Comparison of ENCODE assay signal across 21 cellular contexts in the genomic region with DNA sequence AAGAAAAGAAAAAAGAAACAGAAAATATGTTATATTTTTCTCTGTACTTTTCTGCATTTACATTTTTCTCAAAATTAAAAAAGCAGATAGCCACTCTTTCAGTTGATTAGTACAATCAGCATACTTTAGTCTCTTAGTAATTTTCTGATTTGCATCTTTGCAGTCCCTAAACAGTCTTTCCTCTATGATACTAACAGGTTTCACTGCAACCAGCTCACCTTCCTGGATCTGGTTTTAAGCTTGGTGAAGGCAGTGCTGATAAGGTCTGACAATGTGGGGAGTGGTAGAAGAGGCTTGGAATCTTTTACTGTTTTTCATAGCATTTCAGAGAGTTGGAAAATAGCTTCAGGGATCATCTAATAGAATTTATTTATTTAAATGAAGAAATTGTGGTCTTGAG.
"Had no signal": no experiment of that assay in that cellular context is flagged by ENCODE, and none has a peak within 500 bp of the region (broad histone marks: within the 10 kb centered on the region; RNA-seq: fewer than 3 reads in every experiment).

No MANE protein-coding gene starts in this region.

- ATAC-seq: activated naive CD8-positive, alpha-beta T cell treated with anti-CD3 and anti-CD28 coated beads, Interleukin-2, amount 50 U/mL, for 24 hours; gastroesophageal sphincter; heart left ventricle; left cardiac atrium; pancreas; right cardiac atrium; stimulated activated naive CD8-positive, alpha-beta T cell treated with anti-CD3 and anti-CD28 coated beads, Interleukin-15, amount 100 ng/mL, for 72 hours had no signal

- DNase-seq: activated CD4-positive, alpha-beta T cell treated with anti-CD3 and anti-CD28 coated beads for 4 hours; activated CD4-positive, alpha-beta T cell treated with anti-CD3 and anti-CD28 coated beads, Interleukin-2, amount 50 U/mL, for 48 hours; activated CD4-positive, CD25-positive, alpha-beta regulatory T cell; activated effector memory CD4-positive, alpha-beta T cell treated with Interleukin-2 at 50 U/mL for 16 hours; activated naive CD4-positive, alpha-beta T cell treated with anti-CD3 and anti-CD28 coated beads, Interleukin-2, amount 50 U/mL, for 16 hours; activated naive CD8-positive, alpha-beta T cell treated with anti-CD3 and anti-CD28 coated beads, Interleukin-2, amount 50 U/mL, for 24 hours; activated T-cell treated with anti-CD3 and anti-CD28 coated beads, Interleukin-2, amount 50 U/mL, for 48 hours; cortex of kidney; heart left ventricle; islet precursor cell; left cardiac atrium; nephron progenitor cell; pancreas; right cardiac atrium; stimulated activated CD4-positive, alpha-beta T cell treated with anti-CD3 and anti-CD28 coated beads, Interleukin-12 subunit alpha, Interleukin-12 subunit beta, amount 100 ng/mL, for 4 hours; stimulated activated naive CD8-positive, alpha-beta T cell treated with anti-CD3 and anti-CD28 coated beads, Interleukin-15, amount 100 ng/mL, for 72 hours; T-helper 9 cell; tibial artery had no signal

- H3K4me3 Mint-ChIP-seq: activated naive CD8-positive, alpha-beta T cell treated with anti-CD3 and anti-CD28 coated beads, Interleukin-2, amount 50 U/mL, for 24 hours; nephron progenitor cell; stimulated activated naive CD8-positive, alpha-beta T cell treated with anti-CD3 and anti-CD28 coated beads, Interleukin-15, amount 100 ng/mL, for 72 hours had no signal

- H3K9me3 Mint-ChIP-seq: activated naive CD8-positive, alpha-beta T cell treated with anti-CD3 and anti-CD28 coated beads, Interleukin-2, amount 50 U/mL, for 24 hours had no signal

- H3K27me3 Mint-ChIP-seq: activated naive CD8-positive, alpha-beta T cell treated with anti-CD3 and anti-CD28 coated beads, Interleukin-2, amount 50 U/mL, for 24 hours; stimulated activated naive CD8-positive, alpha-beta T cell treated with anti-CD3 and anti-CD28 coated beads, Interleukin-15, amount 100 ng/mL, for 72 hours had no signal

- H3K9me3 ChIP-seq: gastroesophageal sphincter, heart left ventricle, pancreas, tibial artery had no signal

- H3K27ac ChIP-seq: epithelial cell of prostate, gastroesophageal sphincter, heart left ventricle, pancreas, tibial artery had no signal

- H3K27ac Mint-ChIP-seq: activated naive CD8-positive, alpha-beta T cell treated with anti-CD3 and anti-CD28 coated beads, Interleukin-2, amount 50 U/mL, for 24 hours; nephron progenitor cell; stimulated activated naive CD8-positive, alpha-beta T cell treated with anti-CD3 and anti-CD28 coated beads, Interleukin-15, amount 100 ng/mL, for 72 hours had no signal

- H3K27me3 ChIP-seq: gastroesophageal sphincter, heart left ventricle, pancreas, tibial artery had no signal

- H3K4me3 ChIP-seq: gastroesophageal sphincter, heart left ventricle, pancreas, tibial artery had no signal

- FAIRE-seq: urothelium cell line had no signal

- H3K36me3 ChIP-seq: gastroesophageal sphincter, heart left ventricle, pancreas, tibial artery had no signal
